Comparison of ENCODE assay signal across 1 cellular context in the genomic region with DNA sequence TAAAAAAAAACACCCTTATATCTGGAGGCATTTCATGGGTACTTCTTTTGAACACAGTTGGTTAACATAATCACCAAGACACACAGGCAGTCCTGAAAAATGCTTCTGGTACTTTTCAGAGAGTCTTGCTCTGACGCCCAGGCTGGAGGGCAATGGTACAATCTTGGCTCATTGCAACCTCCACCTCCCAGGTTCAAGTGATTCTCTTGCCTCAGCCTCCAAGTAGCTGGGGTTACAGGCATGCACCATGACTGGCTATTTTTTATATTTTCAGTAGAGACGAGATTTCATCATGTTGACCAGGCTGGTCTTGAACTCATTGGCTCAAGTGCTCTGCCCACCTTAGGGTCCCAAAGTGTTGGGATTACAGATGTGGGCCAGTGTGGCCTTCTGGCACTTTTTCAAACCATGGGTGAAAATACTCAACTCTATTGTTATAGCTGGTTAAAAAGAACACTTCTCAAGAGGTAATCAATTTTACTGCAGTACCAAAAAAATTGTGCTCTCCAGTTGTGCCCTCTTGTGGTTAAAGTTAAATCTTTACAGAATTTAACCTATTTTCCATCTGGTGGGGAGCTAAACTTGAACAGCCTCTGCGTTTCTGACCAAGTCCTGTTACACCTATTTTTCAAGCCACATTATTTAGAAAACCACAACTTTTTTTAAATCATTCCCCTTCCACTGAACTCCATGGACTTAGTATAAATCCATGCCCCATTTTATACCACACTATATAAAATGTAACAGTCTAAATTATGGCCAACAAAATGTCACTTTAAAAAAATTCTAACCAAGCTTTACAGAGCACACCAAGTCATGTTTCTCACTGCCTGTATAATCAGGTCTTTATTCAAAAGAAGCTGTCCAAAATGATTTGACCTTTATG.
A peak's percentile ranks its signal among the peaks of the same experiment; 100 is the strongest.
TF ChIP-seq lines count a peak whose summit lies in the region.

No MANE protein-coding gene starts in this region.

TF ChIP-seq in HEK293, 187 proteins besides CTCF, POLR2A, EP300 and RAD21 (continued from another document and continues in another):
- no peak for TF ChIP-seq ZNF449 (tag by site-specific recombination; IDR thresholded peaks at IDR 0.05)
- TF ChIP-seq ZNF600 (tag by site-specific recombination; IDR thresholded peaks at IDR 0.05), result no peak
- no peak for TF ChIP-seq ZNF664 (tag by site-specific recombination; IDR thresholded peaks at IDR 0.05)
- TF ChIP-seq, protein P1, sequence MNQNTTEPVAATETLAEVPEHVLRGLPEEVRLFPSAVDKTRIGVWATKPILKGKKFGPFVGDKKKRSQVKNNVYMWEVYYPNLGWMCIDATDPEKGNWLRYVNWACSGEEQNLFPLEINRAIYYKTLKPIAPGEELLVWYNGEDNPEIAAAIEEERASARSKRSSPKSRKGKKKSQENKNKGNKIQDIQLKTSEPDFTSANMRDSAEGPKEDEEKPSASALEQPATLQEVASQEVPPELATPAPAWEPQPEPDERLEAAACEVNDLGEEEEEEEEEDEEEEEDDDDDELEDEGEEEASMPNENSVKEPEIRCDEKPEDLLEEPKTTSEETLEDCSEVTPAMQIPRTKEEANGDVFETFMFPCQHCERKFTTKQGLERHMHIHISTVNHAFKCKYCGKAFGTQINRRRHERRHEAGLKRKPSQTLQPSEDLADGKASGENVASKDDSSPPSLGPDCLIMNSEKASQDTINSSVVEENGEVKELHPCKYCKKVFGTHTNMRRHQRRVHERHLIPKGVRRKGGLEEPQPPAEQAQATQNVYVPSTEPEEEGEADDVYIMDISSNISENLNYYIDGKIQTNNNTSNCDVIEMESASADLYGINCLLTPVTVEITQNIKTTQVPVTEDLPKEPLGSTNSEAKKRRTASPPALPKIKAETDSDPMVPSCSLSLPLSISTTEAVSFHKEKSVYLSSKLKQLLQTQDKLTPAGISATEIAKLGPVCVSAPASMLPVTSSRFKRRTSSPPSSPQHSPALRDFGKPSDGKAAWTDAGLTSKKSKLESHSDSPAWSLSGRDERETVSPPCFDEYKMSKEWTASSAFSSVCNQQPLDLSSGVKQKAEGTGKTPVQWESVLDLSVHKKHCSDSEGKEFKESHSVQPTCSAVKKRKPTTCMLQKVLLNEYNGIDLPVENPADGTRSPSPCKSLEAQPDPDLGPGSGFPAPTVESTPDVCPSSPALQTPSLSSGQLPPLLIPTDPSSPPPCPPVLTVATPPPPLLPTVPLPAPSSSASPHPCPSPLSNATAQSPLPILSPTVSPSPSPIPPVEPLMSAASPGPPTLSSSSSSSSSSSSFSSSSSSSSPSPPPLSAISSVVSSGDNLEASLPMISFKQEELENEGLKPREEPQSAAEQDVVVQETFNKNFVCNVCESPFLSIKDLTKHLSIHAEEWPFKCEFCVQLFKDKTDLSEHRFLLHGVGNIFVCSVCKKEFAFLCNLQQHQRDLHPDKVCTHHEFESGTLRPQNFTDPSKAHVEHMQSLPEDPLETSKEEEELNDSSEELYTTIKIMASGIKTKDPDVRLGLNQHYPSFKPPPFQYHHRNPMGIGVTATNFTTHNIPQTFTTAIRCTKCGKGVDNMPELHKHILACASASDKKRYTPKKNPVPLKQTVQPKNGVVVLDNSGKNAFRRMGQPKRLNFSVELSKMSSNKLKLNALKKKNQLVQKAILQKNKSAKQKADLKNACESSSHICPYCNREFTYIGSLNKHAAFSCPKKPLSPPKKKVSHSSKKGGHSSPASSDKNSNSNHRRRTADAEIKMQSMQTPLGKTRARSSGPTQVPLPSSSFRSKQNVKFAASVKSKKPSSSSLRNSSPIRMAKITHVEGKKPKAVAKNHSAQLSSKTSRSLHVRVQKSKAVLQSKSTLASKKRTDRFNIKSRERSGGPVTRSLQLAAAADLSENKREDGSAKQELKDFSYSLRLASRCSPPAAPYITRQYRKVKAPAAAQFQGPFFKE (tag by site-specific recombination; IDR thresholded peaks at IDR 0.05; ENCODE audit: borderline replicate concordance), result no peak
- no peak for TF ChIP-seq ZNF707 (tag by site-specific recombination; IDR thresholded peaks at IDR 0.05)
- no peak for TF ChIP-seq ZNF639 (tag by site-specific recombination; IDR thresholded peaks at IDR 0.05)
- TF ChIP-seq, protein P2, sequence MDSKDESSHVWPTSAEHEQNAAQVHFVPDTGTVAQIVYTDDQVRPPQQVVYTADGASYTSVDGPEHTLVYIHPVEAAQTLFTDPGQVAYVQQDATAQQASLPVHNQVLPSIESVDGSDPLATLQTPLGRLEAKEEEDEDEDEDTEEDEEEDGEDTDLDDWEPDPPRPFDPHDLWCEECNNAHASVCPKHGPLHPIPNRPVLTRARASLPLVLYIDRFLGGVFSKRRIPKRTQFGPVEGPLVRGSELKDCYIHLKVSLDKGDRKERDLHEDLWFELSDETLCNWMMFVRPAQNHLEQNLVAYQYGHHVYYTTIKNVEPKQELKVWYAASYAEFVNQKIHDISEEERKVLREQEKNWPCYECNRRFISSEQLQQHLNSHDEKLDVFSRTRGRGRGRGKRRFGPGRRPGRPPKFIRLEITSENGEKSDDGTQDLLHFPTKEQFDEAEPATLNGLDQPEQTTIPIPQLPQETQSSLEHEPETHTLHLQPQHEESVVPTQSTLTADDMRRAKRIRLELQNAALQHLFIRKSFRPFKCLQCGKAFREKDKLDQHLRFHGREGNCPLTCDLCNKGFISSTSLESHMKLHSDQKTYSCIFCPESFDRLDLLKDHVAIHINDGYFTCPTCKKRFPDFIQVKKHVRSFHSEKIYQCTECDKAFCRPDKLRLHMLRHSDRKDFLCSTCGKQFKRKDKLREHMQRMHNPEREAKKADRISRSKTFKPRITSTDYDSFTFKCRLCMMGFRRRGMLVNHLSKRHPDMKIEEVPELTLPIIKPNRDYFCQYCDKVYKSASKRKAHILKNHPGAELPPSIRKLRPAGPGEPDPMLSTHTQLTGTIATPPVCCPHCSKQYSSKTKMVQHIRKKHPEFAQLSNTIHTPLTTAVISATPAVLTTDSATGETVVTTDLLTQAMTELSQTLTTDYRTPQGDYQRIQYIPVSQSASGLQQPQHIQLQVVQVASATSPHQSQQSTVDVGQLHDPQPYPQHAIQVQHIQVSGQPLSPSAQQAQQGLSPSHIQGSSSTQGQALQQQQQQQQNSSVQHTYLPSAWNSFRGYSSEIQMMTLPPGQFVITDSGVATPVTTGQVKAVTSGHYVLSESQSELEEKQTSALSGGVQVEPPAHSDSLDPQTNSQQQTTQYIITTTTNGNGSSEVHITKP (tag by site-specific recombination; IDR thresholded peaks at IDR 0.05), result peak; percentile 49
- no peak for TF ChIP-seq ZNF670 (tag by site-specific recombination; IDR thresholded peaks at IDR 0.05; ENCODE audit: low read depth)
- no peak for TF ChIP-seq SETDB1 (IDR thresholded peaks at IDR 0.05; ENCODE audit: insufficient read length, low read length)
- TF ChIP-seq, protein P3, sequence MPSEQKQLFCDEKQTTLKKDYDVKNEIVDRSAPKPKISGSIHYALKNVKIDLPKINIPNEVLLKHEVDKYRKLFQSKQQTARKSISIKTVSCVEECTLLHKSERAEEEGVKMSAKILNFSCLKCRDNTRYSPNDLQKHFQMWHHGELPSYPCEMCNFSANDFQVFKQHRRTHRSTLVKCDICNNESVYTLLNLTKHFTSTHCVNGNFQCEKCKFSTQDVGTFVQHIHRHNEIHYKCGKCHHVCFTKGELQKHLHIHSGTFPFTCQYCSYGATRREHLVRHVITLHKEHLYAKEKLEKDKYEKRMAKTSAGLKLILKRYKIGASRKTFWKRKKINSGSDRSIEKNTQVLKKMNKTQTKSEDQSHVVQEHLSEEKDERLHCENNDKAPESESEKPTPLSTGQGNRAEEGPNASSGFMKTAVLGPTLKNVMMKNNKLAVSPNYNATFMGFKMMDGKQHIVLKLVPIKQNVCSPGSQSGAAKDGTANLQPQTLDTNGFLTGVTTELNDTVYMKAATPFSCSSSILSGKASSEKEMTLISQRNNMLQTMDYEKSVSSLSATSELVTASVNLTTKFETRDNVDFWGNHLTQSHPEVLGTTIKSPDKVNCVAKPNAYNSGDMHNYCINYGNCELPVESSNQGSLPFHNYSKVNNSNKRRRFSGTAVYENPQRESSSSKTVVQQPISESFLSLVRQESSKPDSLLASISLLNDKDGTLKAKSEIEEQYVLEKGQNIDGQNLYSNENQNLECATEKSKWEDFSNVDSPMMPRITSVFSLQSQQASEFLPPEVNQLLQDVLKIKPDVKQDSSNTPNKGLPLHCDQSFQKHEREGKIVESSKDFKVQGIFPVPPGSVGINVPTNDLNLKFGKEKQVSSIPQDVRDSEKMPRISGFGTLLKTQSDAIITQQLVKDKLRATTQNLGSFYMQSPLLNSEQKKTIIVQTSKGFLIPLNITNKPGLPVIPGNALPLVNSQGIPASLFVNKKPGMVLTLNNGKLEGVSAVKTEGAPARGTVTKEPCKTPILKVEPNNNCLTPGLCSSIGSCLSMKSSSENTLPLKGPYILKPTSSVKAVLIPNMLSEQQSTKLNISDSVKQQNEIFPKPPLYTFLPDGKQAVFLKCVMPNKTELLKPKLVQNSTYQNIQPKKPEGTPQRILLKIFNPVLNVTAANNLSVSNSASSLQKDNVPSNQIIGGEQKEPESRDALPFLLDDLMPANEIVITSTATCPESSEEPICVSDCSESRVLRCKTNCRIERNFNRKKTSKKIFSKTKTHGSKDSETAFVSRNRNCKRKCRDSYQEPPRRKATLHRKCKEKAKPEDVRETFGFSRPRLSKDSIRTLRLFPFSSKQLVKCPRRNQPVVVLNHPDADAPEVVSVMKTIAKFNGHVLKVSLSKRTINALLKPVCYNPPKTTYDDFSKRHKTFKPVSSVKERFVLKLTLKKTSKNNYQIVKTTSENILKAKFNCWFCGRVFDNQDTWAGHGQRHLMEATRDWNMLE (tag by site-specific recombination; conservative IDR thresholded peaks at IDR 0.05; ENCODE audit: low read depth), result no peak
- TF ChIP-seq WT1 (tag by site-specific recombination; IDR thresholded peaks at IDR 0.05), result no peak
- TF ChIP-seq ZNF2 (tag by site-specific recombination; IDR thresholded peaks at IDR 0.05), result peak; percentile 65
- TF ChIP-seq, protein P4, sequence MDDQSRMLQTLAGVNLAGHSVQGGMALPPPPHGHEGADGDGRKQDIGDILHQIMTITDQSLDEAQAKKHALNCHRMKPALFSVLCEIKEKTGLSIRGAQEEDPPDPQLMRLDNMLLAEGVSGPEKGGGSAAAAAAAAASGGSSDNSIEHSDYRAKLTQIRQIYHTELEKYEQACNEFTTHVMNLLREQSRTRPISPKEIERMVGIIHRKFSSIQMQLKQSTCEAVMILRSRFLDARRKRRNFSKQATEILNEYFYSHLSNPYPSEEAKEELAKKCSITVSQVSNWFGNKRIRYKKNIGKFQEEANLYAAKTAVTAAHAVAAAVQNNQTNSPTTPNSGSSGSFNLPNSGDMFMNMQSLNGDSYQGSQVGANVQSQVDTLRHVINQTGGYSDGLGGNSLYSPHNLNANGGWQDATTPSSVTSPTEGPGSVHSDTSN (CRISPR knock-in tag; IDR thresholded peaks at IDR 0.05), result no peak
- no peak for TF ChIP-seq KLF16 (tag by site-specific recombination; IDR thresholded peaks at IDR 0.05)
- TF ChIP-seq ZSCAN16 (tag by site-specific recombination; IDR thresholded peaks at IDR 0.05), result no peak
- TF ChIP-seq ZNF433 (tag by site-specific recombination; IDR thresholded peaks at IDR 0.05; ENCODE audit: low read depth), result no peak
- no peak for TF ChIP-seq OSR2 (tag by site-specific recombination; IDR thresholded peaks at IDR 0.05)
- TF ChIP-seq ZNF223 (tag by site-specific recombination; IDR thresholded peaks at IDR 0.05), result no peak
- TF ChIP-seq PATZ1 (tag by site-specific recombination; IDR thresholded peaks at IDR 0.05), result 0 out of 2 replicates have a peak, but pooled peaks have one; percentile 16
- TF ChIP-seq ZFP41 (tag by site-specific recombination; IDR thresholded peaks at IDR 0.05; ENCODE audit: borderline replicate concordance), result no peak
- TF ChIP-seq, protein P5, sequence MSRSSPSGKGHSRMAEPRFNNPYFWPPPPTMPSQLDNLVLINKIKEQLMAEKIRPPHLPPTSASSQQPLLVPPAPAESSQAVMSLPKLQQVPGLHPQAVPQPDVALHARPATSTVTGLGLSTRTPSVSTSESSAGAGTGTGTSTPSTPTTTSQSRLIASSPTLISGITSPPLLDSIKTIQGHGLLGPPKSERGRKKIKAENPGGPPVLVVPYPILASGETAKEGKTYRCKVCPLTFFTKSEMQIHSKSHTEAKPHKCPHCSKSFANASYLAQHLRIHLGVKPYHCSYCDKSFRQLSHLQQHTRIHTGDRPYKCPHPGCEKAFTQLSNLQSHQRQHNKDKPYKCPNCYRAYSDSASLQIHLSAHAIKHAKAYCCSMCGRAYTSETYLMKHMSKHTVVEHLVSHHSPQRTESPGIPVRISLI (tag by site-specific recombination; IDR thresholded peaks at IDR 0.05), result no peak; the same call in 1 of the 2 replicates
- TF ChIP-seq ZNF837 (tag by site-specific recombination; IDR thresholded peaks at IDR 0.05), result no peak
- peak; percentile 47; the same call in 1 of the 2 replicates for TF ChIP-seq FEZF1 (tag by site-specific recombination; IDR thresholded peaks at IDR 0.05)
- 0 out of 2 replicates have a peak, but pooled peaks have one; percentile 10 for TF ChIP-seq ZNF629 (tag by site-specific recombination; IDR thresholded peaks at IDR 0.05)
- no peak for TF ChIP-seq OVOL3 (tag by site-specific recombination; IDR thresholded peaks at IDR 0.05)
- no peak for TF ChIP-seq ZNF311 (tag by site-specific recombination; IDR thresholded peaks at IDR 0.05; ENCODE audit: borderline replicate concordance)
- TF ChIP-seq TCF7L2 (IDR thresholded peaks at IDR 0.05; ENCODE audit: borderline replicate concordance, low read depth, low read length), result no peak
- no peak for TF ChIP-seq ZNF544 (tag by site-specific recombination; IDR thresholded peaks at IDR 0.05)
